2 cellular contexts compared by ENCODE assay signal in genomic region chr22:25751174-25751581, GRCh38.
TF ChIP-seq lines count a peak whose summit lies in the region.

No MANE protein-coding gene starts in this region.

TF ChIP-seq in HepG2, 621 proteins besides CTCF, POLR2A, EP300 and RAD21:
- TF ChIP-seq ZNF768 (CRISPR knock-in tag; IDR thresholded peaks at IDR 0.05), result peak; percentile 80
- no peak for TF ChIP-seq ZNF564 (CRISPR knock-in tag; IDR thresholded peaks at IDR 0.05)

TF ChIP-seq in GM12891, 5 proteins besides CTCF, POLR2A, EP300 and RAD21:
- TF ChIP-seq TAF1 (IDR thresholded peaks at IDR 0.05; ENCODE audit: low read depth, low read length) (no peak), SPI1 (IDR thresholded peaks at IDR 0.05; ENCODE audit: low read depth, low read length) (no peak), PAX5 (IDR thresholded peaks at IDR 0.05; ENCODE audit: insufficient read depth, low read length, severe bottlenecking) (no peak), POU2F2 (IDR thresholded peaks at IDR 0.05; ENCODE audit: low read depth, low read length) (no peak), POLR2AphosphoS5 (IDR thresholded peaks at IDR 0.05; ENCODE audit: low read depth, low read length) (no peak)
